In the genomic region with DNA sequence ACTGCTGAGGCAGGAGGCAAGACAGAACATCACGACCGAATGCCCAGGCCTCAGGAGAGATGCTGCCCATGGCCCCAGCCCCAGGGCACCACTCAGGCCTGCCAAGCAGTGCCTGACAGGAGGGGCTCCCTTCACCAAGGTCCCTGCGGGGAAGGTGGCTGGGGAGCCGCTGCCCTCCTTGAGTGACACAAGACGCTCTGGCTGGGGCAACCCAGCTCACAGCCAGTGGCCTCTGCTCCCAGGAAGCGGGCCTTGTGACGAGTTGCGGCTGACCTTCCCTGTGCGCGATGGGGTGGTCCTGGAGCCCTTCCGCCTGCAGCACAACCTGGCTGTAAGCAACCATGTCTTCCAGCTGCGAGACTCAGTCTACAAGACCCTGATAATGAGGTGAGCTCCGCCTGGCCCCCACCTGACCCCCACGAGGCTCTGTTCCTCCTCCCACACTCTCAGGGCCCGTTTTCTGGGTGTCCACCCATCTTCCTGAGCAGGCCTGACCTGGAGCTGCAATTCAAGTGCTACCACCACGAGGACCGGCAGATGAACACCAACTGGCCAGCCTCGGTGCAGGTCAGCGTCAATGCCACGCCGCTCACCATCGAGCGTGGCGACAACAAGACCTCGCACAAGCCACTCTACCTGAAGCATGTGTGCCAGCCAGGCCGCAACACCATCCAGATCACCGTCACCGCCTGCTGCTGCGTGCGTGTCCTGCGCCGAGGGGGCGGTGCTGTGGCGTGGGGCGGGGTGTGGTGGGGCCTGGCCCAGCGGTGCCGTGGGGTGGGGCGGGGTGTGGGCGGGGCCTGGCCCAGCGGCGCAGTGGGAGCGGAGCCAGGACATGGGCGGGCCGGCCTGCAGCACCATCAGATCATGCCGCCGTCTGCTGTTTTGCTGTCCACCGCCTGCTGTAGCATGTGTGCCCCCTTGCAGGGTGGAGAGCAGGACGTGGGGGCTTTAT, we compare ENCODE assay signal across 11 cellular contexts. TPM values are rescaled to one million over a fixed set of nuclear protein-coding genes. Genes with fewer than 3 reads are reported as not detected.
DNase-seq lines count a peak whose midpoint lies in the region; ATAC-seq, FAIRE-seq and TF ChIP-seq lines count a peak whose summit lies in the region.
"Had no signal": no experiment of that assay in that cellular context is flagged by ENCODE, and none has a peak within 500 bp of the region (broad histone marks: within the 10 kb centered on the region; RNA-seq: fewer than 3 reads in every experiment).

No MANE protein-coding gene starts in this region.

- H3K4me1 ChIP-seq in ovary (ENCODE audit: insufficient read depth) (peaks cover 2% of the 10 kb centered on the region), kidney (ENCODE audit: control insufficient read depth in 1 of 2, insufficient read depth in 1 of 2, low read depth in 1 of 2, low read length in 2 of 2) (no peaks in the 10 kb centered on the region)

- CTCF ChIA-PET in RWPE1 (lab: Yijun Ruan, JAX), result no interaction called here

- H3K27ac ChIP-seq in RWPE1, result peak overlapping the region; percentile 77
- H3K27ac ChIP-seq in ovary, result peak overlapping the region in 1 of 2 donors; percentile 53
- no peak overlapping the region for H3K27ac ChIP-seq in kidney (ENCODE audit: low read depth in 2 of 2, low read length in 2 of 2)

- POLR2A ChIA-PET in RWPE1 (lab: Yijun Ruan, JAX; ENCODE audit: low non-redundant PET), result no interaction called here

- TF ChIP-seq CTCF in RWPE1 (conservative IDR thresholded peaks at IDR 0.05; ENCODE audit: low read depth), result no peak
- no peak for TF ChIP-seq CTCF in fibroblast of mammary gland (conservative IDR thresholded peaks at IDR 0.05; ENCODE audit: control insufficient read depth, insufficient read depth, low read depth, low read length)
- no peak for TF ChIP-seq CTCF in ovary (IDR thresholded peaks at IDR 0.05)
- TF ChIP-seq CTCF in lower leg skin (IDR thresholded peaks at IDR 0.05), result no peak
- TF ChIP-seq CTCF in kidney (IDR thresholded peaks at IDR 0.05; ENCODE audit: borderline replicate concordance, extremely low read depth, insufficient read depth), result no peak

- FAIRE-seq in kidney (lab: Jason Lieb, UNC), result no peak
- FAIRE-seq: GM18507 had no signal

- no peaks in the 10 kb centered on the region for H3K9me3 ChIP-seq in ovary
- no peaks in the 10 kb centered on the region for H3K9me3 ChIP-seq in kidney (ENCODE audit: control insufficient read depth in 1 of 2, low read length in 2 of 2)
- H3K9me3 ChIP-seq: upper lobe of left lung had no signal

- TF ChIP-seq POLR2A in ovary (IDR thresholded peaks at IDR 0.05) (no peak), lower leg skin (IDR thresholded peaks at IDR 0.05) (no peak)

- H3K9ac ChIP-seq in kidney (ENCODE audit: low read length in 2 of 2), result no peak overlapping the region

- H3K36me3 ChIP-seq in ovary (no peaks in the 10 kb centered on the region), kidney (ENCODE audit: control insufficient read depth in 1 of 2, insufficient read depth in 2 of 2, low read length in 2 of 2) (peaks cover 40 to 65% of the 10 kb centered on the region in 2 donors)

- TF ChIP-seq EP300 in ovary (IDR thresholded peaks at IDR 0.05), result no peak

- H3K27me3 ChIP-seq in ovary, result no peaks in the 10 kb centered on the region
- H3K27me3 ChIP-seq: upper lobe of left lung had no signal

- 64 to 80% (median 76%) methylated on average over 48 of the region's 48 CpGs for WGBS in ovary, 3 donors
- WGBS in lower leg skin, 2 donors, result 63 to 70% methylated on average over 31 to 48 of the region's 48 CpGs

- no peak for ATAC-seq in HG03469 (IDR thresholded peaks at IDR 0.05; ENCODE audit: unreplicated experiment)
- ATAC-seq: Panc1 had no signal

- DNase-seq in AG08396 (ENCODE audit: low spot score), result peak; percentile 65
- DNase-seq in RWPE1 (ENCODE audit: low spot score), result peak; percentile 75
- peak; percentile 57 for DNase-seq in fibroblast of mammary gland (ENCODE audit: low read depth)
- peak; percentile 62 to 81 (median 68) for DNase-seq in ovary
- no peak for DNase-seq in MV-4-11 (lab: John Stamatoyannopoulos, UW)
- DNase-seq in lower leg skin (ENCODE audit: low spot score in 2 of 2), result no peak
- no peak for DNase-seq in kidney

- intact Hi-C loops in ovary (cut with DNase I) (loop anchor here in 1 of 4 donors (5.0 kb wide), 1 partner anchor 36 kb away; a partner anchor contains a TSS), lower leg skin (cut with DNase I; ENCODE audit: low total_unique reads) (no loop called here), kidney (cut with DNase I) (no loop called here)

- H3K4me3 ChIP-seq in fibroblast of mammary gland (ENCODE audit: control insufficient read depth, low read depth, low read length) (no peak overlapping the region), ovary (no peak overlapping the region), lower leg skin (ENCODE audit: low read depth, poor library complexity, severe bottlenecking) (no peak overlapping the region), kidney (ENCODE audit: low read length in 2 of 2) (no peak overlapping the region)
- H3K4me3 ChIP-seq: upper lobe of left lung had no signal

RNA-seq across cellular contexts. Expression of a gene that starts 12.8 kb away (rescaled TPM):
- total RNA-seq in ovary (10 to 100 TPM; 20.0 to 85.5 (median 69.4) TPM), lower leg skin (10 to 100 TPM; 21.1 to 36.0 (median 24.7) TPM), kidney (127 TPM)
- polyA plus RNA-seq in ovary (10 to 100 TPM; 12.7 to 36.8 TPM), kidney (ENCODE audit: insufficient read depth, low read depth, low replicate concordance) (30.5 TPM)

RNA-seq across cellular contexts. Expression of a gene that starts 35.0 kb away (rescaled TPM):
- 1,000 to 10,000 TPM in 1 of 7 donors, 100 to 1,000 TPM in 6; 644 to 1,200 (median 790) TPM for total RNA-seq in ovary
- polyA plus RNA-seq in ovary, result 1,000 to 10,000 TPM; 1,452 to 2,091 TPM
- 1,000 to 10,000 TPM; 1,809 to 2,568 (median 2,150) TPM for total RNA-seq in lower leg skin
- 1,143 TPM for total RNA-seq in kidney
- 2,940 TPM for polyA plus RNA-seq in kidney (ENCODE audit: insufficient read depth, low read depth, low replicate concordance)

Comparison
In these comparisons a context has a peak if more than half of its experiments do, and no peak if none do; other contexts are left out.
1. DNase-seq: peak in AG08396 (single experiment), RWPE1 (single experiment), fibroblast of mammary gland (single experiment) and ovary (5 of 5); none in MV-4-11 (single experiment), lower leg skin (0 of 2) and kidney (single experiment).